In genomic region chr20:31684153-31685003, GRCh38 we compare ENCODE assay signal across 10 cellular contexts. TPM values are rescaled to one million over a fixed set of nuclear protein-coding genes. Genes with fewer than 3 reads are reported as not detected.
DNase-seq lines count a peak whose midpoint lies in the region; ATAC-seq, FAIRE-seq and TF ChIP-seq lines count a peak whose summit lies in the region.
"Had no signal": no experiment of that assay in that cellular context is flagged by ENCODE, and none has a peak within 500 bp of the region (broad histone marks: within the 10 kb centered on the region; RNA-seq: fewer than 3 reads in every experiment).

No MANE protein-coding gene starts in this region.

- H3K9me3 ChIP-seq in heart right ventricle, result no peaks in the 10 kb centered on the region
- H3K9me3 ChIP-seq in duodenal mucosa (ENCODE audit: control insufficient read depth in 1 of 2, low read length in 2 of 2), result no peaks in the 10 kb centered on the region
- H3K9me3 ChIP-seq in testis, result no peaks in the 10 kb centered on the region
- H3K9me3 ChIP-seq: SJSA1 had no signal

- H3K27me3 ChIP-seq in heart right ventricle (no peaks in the 10 kb centered on the region), duodenal mucosa (ENCODE audit: control insufficient read depth in 1 of 2, insufficient read depth in 2 of 2, low read length in 2 of 2) (no peaks in the 10 kb centered on the region), testis (no peaks in the 10 kb centered on the region)
- H3K27me3 ChIP-seq: SJSA1 had no signal

- ATAC-seq in Right ventricle myocardium inferior, result peak; percentile 11
- no peak for ATAC-seq in heart right ventricle
- no peak for ATAC-seq in HG02884 (IDR thresholded peaks at IDR 0.05; ENCODE audit: unreplicated experiment)

- intact Hi-C loops in Right ventricle myocardium inferior (cut with DNase I), result no loop called here
- intact Hi-C loops in heart right ventricle (cut with DNase I), result no loop called here
- intact Hi-C loops in testis (cut with DNase I; ENCODE audit: low total_unique reads), result no loop called here

- TF ChIP-seq POLR2A in testis (IDR thresholded peaks at IDR 0.05), result no peak

- no peak for FAIRE-seq in HTR-8/SVneo (lab: Jason Lieb, UNC)

- H3K4me3 ChIP-seq in heart right ventricle (no peak overlapping the region), duodenal mucosa (ENCODE audit: low read depth in 1 of 2, low read length in 2 of 2) (no peak overlapping the region), testis (no peak overlapping the region)
- H3K4me3 ChIP-seq: SJSA1 had no signal

- TF ChIP-seq CTCF in heart right ventricle (IDR thresholded peaks at IDR 0.05) (no peak), testis (IDR thresholded peaks at IDR 0.05) (no peak)

- peak overlapping the region in 5 of 10 donors; percentile 7 to 39 (median 27) for H3K27ac ChIP-seq in heart right ventricle
- peak overlapping the region; percentile 5 for H3K27ac ChIP-seq in duodenal mucosa (ENCODE audit: low read depth, low read length)
- no peak overlapping the region for H3K27ac ChIP-seq in testis
- H3K27ac ChIP-seq: SJSA1 had no signal

- H3K36me3 ChIP-seq in heart right ventricle, result peaks cover 0 to 71% (median 0%) of the 10 kb centered on the region in 9 donors
- peaks cover 21 to 32% of the 10 kb centered on the region in 2 donors for H3K36me3 ChIP-seq in duodenal mucosa (ENCODE audit: control insufficient read depth in 1 of 2, insufficient read depth in 2 of 2, low read length in 2 of 2)
- no peaks in the 10 kb centered on the region for H3K36me3 ChIP-seq in testis (ENCODE audit: low read depth, missing control alignments)

- WGBS in heart right ventricle, 2 donors, result 78 to 80% methylated on average over 11 of the region's 11 CpGs
- 83 to 84% methylated on average over 10 to 11 of the region's 11 CpGs for WGBS in testis, 2 donors

- DNase-seq in Right ventricle myocardium inferior (ENCODE audit: missing footprints) (no peak), heart right ventricle (no peak), NCI-H345 (lab: John Stamatoyannopoulos, UW) (peak; percentile 83), HTR-8/SVneo (ENCODE audit: insufficient read length, low spot score) (no peak), testis (no peak), hepatic stellate cell (ENCODE audit: low spot score) (no peak)
- DNase-seq: stimulated activated CD4-positive, alpha-beta T cell treated with anti-CD3 and anti-CD28 coated beads, Interleukin-2, amount 100 ng/mL, for 48 hours had no signal

- H3K4me1 ChIP-seq in heart right ventricle (peaks cover 11 to 82% (median 66%) of the 10 kb centered on the region in 9 donors), duodenal mucosa (ENCODE audit: control insufficient read depth in 1 of 2, insufficient read depth in 2 of 2, low read length in 2 of 2) (peaks cover 8 to 28% of the 10 kb centered on the region in 2 donors), testis (peaks cover 44% of the 10 kb centered on the region)

- no peak overlapping the region for H3K9ac ChIP-seq in duodenal mucosa (ENCODE audit: low read depth in 1 of 2, low read length in 2 of 2)

RNA-seq across cellular contexts. Expression of gene BCL2L1, which starts 38.3 kb away (rescaled TPM):
- total RNA-seq in Right ventricle myocardium inferior (55.2 TPM), heart right ventricle (10 to 100 TPM; 34.7 to 97.4 (median 45.9) TPM), testis (10 to 100 TPM; 83.0 to 84.7 TPM)
- polyA plus RNA-seq in heart right ventricle (100 to 1,000 TPM in 1 of 2 donors, 10 to 100 TPM in 1; 35.2 to 128 TPM), testis (ENCODE audit: insufficient read depth, low read depth, low replicate concordance) (122 TPM)

RNA-seq across cellular contexts. Expression of gene COX4I2, which starts 46.7 kb away (rescaled TPM):
- total RNA-seq in Right ventricle myocardium inferior (7.1 TPM), heart right ventricle (10 to 100 TPM in 3 of 10 donors, 1 to 10 TPM in 7; 3.8 to 20.1 (median 7.5) TPM), testis (1 to 10 TPM; 6.0 to 6.1 TPM)
- polyA plus RNA-seq in heart right ventricle (100 to 1,000 TPM in 1 of 2 donors, 10 to 100 TPM in 1; 30.4 to 103 TPM), testis (ENCODE audit: insufficient read depth, low read depth, low replicate concordance) (2.2 TPM)
- total RNA-seq: SJSA1 had no signal

RNA-seq across cellular contexts. Expression of gene TPX2, which starts 54.7 kb away (rescaled TPM):
- 1.2 TPM for total RNA-seq in Right ventricle myocardium inferior
- total RNA-seq in heart right ventricle, result 1 to 10 TPM in 4 of 10 donors, under 1 TPM in 6; 0.17 to 9.6 (median 0.85) TPM
- polyA plus RNA-seq in heart right ventricle, result under 1 TPM; 0.29 to 0.72 TPM
- 10 to 100 TPM; 39.7 to 52.5 TPM for total RNA-seq in testis
- polyA plus RNA-seq in testis (ENCODE audit: insufficient read depth, low read depth, low replicate concordance), result 74.6 TPM
